Comparison of ENCODE assay signal across 8 cellular contexts in genomic region chr14:102694530-102695171, GRCh38.
DNase-seq lines count a peak whose midpoint lies in the region; ATAC-seq, FAIRE-seq and TF ChIP-seq lines count a peak whose summit lies in the region.

No MANE protein-coding gene starts in this region.

- H3K4me3 ChIP-seq in HCT116 (replicated peaks in 1 of 2; ENCODE audit: low read depth in 1 of 2, low read length in 2 of 2): no peak overlapping the region

- H3K4me1 Mint-ChIP-seq in CD14-positive monocyte (peaks cover 24% of the 10 kb centered on the region), mesothelial cell of epicardium (peaks cover 61% of the 10 kb centered on the region)

- TF ChIP-seq POLR2A in HCT116 (IDR thresholded peaks at IDR 0.05; ENCODE audit: borderline replicate concordance, extremely low read depth, insufficient read depth, insufficient read length): no peak

- no peaks in the 10 kb centered on the region for H3K36me3 ChIP-seq in HCT116 (ENCODE audit: control insufficient read depth in 1 of 2, insufficient read depth in 2 of 2, low read length in 2 of 2)

- no peak overlapping the region for H3K4me2 ChIP-seq in HCT116 (ENCODE audit: low read length)

- peaks cover 5% of the 10 kb centered on the region; the same call in 1 of the 2 replicates for H4K20me1 ChIP-seq in HCT116 (ENCODE audit: insufficient read depth)

- no peak overlapping the region for H3K27ac ChIP-seq in HCT116 (ENCODE audit: low read depth, low read length)

- TF ChIP-seq RAD21 in HCT116 (IDR thresholded peaks at IDR 0.05; ENCODE audit: low read depth): peak; percentile 75

- no peaks in the 10 kb centered on the region for H3K27me3 ChIP-seq in HCT116 (ENCODE audit: insufficient read depth, low read length)

- no peaks in the 10 kb centered on the region; a peak in 3 of 4 replicates for H3K4me1 ChIP-seq in HCT116 (ENCODE audit: control insufficient read depth in 1 of 2, insufficient read depth in 2 of 2, low read length in 2 of 2)

- ATAC-seq in HCT116: peak; percentile 85
- no peak for ATAC-seq in HG03457 (IDR thresholded peaks at IDR 0.05; ENCODE audit: unreplicated experiment)

- H3K79me2 ChIP-seq in HCT116 (ENCODE audit: insufficient read depth, low read length): peaks cover 83% of the 10 kb centered on the region

- POLR2A ChIA-PET in HCT116 (lab: Charles Lee): interaction anchor here (1.0 to 1.1 kb wide), 2 partner anchors 100 to 170 kb away, joined by 4 read pairs; no protein-coding TSS in a partner anchor

- no peak overlapping the region for H3K9ac ChIP-seq in HCT116 (ENCODE audit: low read length)

- intact Hi-C loops in CD14-positive monocyte (cut with micrococcal nuclease): loop anchor here (1.0 to 10.0 kb wide), 3 partner anchors 223 to 600 kb away; no protein-coding TSS in a partner anchor
- intact Hi-C loops in HCT116 (cut with micrococcal nuclease): loop anchor here (2.0 kb wide), 1 partner anchor 224 kb away; no protein-coding TSS in a partner anchor

- RAD21 ChIA-PET in HCT116 (lab: Charles Lee; ENCODE audit: low non-redundant PET in 1 of 2, low total read pairs in 2 of 2, uncharacterized antibody in 2 of 2, unreplicated experiment in 2 of 2): interaction anchor here in 1 of 2 experiments (0.8 to 1.7 kb wide), 3 partner anchors 113 to 380 kb away, joined by 3 to 4 read pairs (median 4); no protein-coding TSS in a partner anchor

- H3K36me3 Mint-ChIP-seq in CD14-positive monocyte (peaks cover 4 to 21% of the 10 kb centered on the region in 2 donors), mesothelial cell of epicardium (peaks cover 2% of the 10 kb centered on the region)

- TF ChIP-seq CTCF in CD14-positive monocyte (IDR thresholded peaks at IDR 0.05) (peak; percentile 80), HCT116 (IDR thresholded peaks at IDR 0.05 in 2 of 3, conservative IDR thresholded peaks at IDR 0.05 in 1 of 3; ENCODE audit: borderline replicate concordance in 1 of 3, insufficient read depth in 1 of 3, low read depth in 2 of 3, low read length in 2 of 3) (peak; percentile 59; a peak in 5 of 6 replicates), mesothelial cell of epicardium (IDR thresholded peaks at IDR 0.05; ENCODE audit: unreplicated experiment) (peak; percentile 79)

- H3K27me3 Mint-ChIP-seq in CD14-positive monocyte (ENCODE audit: low read depth in 3 of 3) (peaks cover 0 to 1% (median 0%) of the 10 kb centered on the region in 3 donors), mesothelial cell of epicardium (ENCODE audit: low read depth) (no peaks in the 10 kb centered on the region)

- no peaks in the 10 kb centered on the region for H3K9me3 ChIP-seq in HCT116 (ENCODE audit: control insufficient read depth in 1 of 2, insufficient read depth in 1 of 2, low read depth in 1 of 2, low read length in 2 of 2)

- H3K4me3 Mint-ChIP-seq in CD14-positive monocyte: no peak overlapping the region
- H3K4me3 Mint-ChIP-seq in mesothelial cell of epicardium: no peak overlapping the region

- no TSS peak for BruUV-seq in HCT116 (replicated peaks; lab: Mats Ljungman, UMichigan)

- FAIRE-seq in endometrium (lab: Jason Lieb, UNC): peak; percentile 84

- CTCF ChIA-PET in HCT116 (lab: Charles Lee): interaction anchor here (0.7 to 3.0 kb wide), 27 partner anchors 9 to 722 kb away, joined by 3 to 15 read pairs (median 4); no protein-coding TSS in a partner anchor

- H3K27ac Mint-ChIP-seq in CD14-positive monocyte (peak overlapping the region in 1 of 7 donors; percentile 20), mesothelial cell of epicardium (no peak overlapping the region)

- DNase-seq in CD14-positive monocyte (ENCODE audit: low spot score): no peak
- DNase-seq in HCT116 (ENCODE audit: low read depth, low spot score): peak; percentile 48
- DNase-seq in NCI-H526 (lab: John Stamatoyannopoulos, UW): peak; percentile 64 to 89
- peak; percentile 57 for DNase-seq in activated CD4-positive, alpha-beta T cell treated with anti-CD3 and anti-CD28 coated beads, Interleukin-2, amount 50 U/mL, for 1 hour
- DNase-seq in mesothelial cell of epicardium (ENCODE audit: low spot score in 2 of 2, unreplicated experiment in 2 of 2): peak in 1 of 2 experiments; percentile 51
- peak; percentile 5 for DNase-seq in stimulated activated CD8-positive, alpha-beta memory T cell treated with anti-CD3 and anti-CD28 coated beads, Interleukin-7, amount 100 ng/mL, for 24 hours (ENCODE audit: low read depth)

- H2AFZ ChIP-seq in HCT116 (ENCODE audit: low read depth, low read length, poor library complexity, severe bottlenecking): no peak overlapping the region

- H3K9me2 ChIP-seq in HCT116 (ENCODE audit: insufficient read depth): no peaks in the 10 kb centered on the region

- no peaks in the 10 kb centered on the region for H3K9me3 Mint-ChIP-seq in CD14-positive monocyte
- no peaks in the 10 kb centered on the region for H3K9me3 Mint-ChIP-seq in mesothelial cell of epicardium

TF ChIP-seq in HCT116, 20 proteins besides CTCF, POLR2A, EP300 and RAD21:
- TF ChIP-seq MAX (IDR thresholded peaks at IDR 0.05) (no peak), EZH2phosphoT487 (IDR thresholded peaks at IDR 0.05; ENCODE audit: borderline replicate concordance) (no peak), EZH2 (IDR thresholded peaks at IDR 0.05) (no peak), TCF7L2 (IDR thresholded peaks at IDR 0.05; ENCODE audit: borderline replicate concordance, extremely low read depth, insufficient read depth, insufficient read length) (no peak), ZNF274 (IDR thresholded peaks at IDR 0.05; ENCODE audit: low read depth, low read length) (no peak), SIN3A (IDR thresholded peaks at IDR 0.05; ENCODE audit: low read depth) (no peak), FOSL1 (IDR thresholded peaks at IDR 0.05; ENCODE audit: low read depth) (no peak), JUND (IDR thresholded peaks at IDR 0.05) (no peak), SP1 (IDR thresholded peaks at IDR 0.05; ENCODE audit: low read depth) (no peak), SRF (IDR thresholded peaks at IDR 0.05; ENCODE audit: low read depth) (no peak), ELF1 (IDR thresholded peaks at IDR 0.05; ENCODE audit: borderline replicate concordance, low read depth) (no peak), YY1 (IDR thresholded peaks at IDR 0.05; ENCODE audit: extremely low read depth, insufficient replicate concordance, low read depth, low read length) (no peak), CBX3 (IDR thresholded peaks at IDR 0.05; ENCODE audit: low read depth) (no peak), ZFX (IDR thresholded peaks at IDR 0.05) (no peak), EGR1 (IDR thresholded peaks at IDR 0.05; ENCODE audit: low read depth) (no peak), CEBPB (IDR thresholded peaks at IDR 0.05; ENCODE audit: low read depth) (no peak), POLR2AphosphoS5 (IDR thresholded peaks at IDR 0.05; ENCODE audit: low read depth, low read length) (no peak), ATF3 (IDR thresholded peaks at IDR 0.05) (no peak)
- TF ChIP-seq, protein P1, sequence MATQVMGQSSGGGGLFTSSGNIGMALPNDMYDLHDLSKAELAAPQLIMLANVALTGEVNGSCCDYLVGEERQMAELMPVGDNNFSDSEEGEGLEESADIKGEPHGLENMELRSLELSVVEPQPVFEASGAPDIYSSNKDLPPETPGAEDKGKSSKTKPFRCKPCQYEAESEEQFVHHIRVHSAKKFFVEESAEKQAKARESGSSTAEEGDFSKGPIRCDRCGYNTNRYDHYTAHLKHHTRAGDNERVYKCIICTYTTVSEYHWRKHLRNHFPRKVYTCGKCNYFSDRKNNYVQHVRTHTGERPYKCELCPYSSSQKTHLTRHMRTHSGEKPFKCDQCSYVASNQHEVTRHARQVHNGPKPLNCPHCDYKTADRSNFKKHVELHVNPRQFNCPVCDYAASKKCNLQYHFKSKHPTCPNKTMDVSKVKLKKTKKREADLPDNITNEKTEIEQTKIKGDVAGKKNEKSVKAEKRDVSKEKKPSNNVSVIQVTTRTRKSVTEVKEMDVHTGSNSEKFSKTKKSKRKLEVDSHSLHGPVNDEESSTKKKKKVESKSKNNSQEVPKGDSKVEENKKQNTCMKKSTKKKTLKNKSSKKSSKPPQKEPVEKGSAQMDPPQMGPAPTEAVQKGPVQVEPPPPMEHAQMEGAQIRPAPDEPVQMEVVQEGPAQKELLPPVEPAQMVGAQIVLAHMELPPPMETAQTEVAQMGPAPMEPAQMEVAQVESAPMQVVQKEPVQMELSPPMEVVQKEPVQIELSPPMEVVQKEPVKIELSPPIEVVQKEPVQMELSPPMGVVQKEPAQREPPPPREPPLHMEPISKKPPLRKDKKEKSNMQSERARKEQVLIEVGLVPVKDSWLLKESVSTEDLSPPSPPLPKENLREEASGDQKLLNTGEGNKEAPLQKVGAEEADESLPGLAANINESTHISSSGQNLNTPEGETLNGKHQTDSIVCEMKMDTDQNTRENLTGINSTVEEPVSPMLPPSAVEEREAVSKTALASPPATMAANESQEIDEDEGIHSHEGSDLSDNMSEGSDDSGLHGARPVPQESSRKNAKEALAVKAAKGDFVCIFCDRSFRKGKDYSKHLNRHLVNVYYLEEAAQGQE (IDR thresholded peaks at IDR 0.05; ENCODE audit: low read depth): no peak
- TF ChIP-seq, protein P2, sequence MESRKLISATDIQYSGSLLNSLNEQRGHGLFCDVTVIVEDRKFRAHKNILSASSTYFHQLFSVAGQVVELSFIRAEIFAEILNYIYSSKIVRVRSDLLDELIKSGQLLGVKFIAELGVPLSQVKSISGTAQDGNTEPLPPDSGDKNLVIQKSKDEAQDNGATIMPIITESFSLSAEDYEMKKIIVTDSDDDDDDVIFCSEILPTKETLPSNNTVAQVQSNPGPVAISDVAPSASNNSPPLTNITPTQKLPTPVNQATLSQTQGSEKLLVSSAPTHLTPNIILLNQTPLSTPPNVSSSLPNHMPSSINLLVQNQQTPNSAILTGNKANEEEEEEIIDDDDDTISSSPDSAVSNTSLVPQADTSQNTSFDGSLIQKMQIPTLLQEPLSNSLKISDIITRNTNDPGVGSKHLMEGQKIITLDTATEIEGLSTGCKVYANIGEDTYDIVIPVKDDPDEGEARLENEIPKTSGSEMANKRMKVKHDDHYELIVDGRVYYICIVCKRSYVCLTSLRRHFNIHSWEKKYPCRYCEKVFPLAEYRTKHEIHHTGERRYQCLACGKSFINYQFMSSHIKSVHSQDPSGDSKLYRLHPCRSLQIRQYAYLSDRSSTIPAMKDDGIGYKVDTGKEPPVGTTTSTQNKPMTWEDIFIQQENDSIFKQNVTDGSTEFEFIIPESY (IDR thresholded peaks at IDR 0.05; ENCODE audit: extremely low read depth, insufficient replicate concordance, low read length): no peak
